14 cellular contexts compared by ENCODE assay signal in the genomic region with DNA sequence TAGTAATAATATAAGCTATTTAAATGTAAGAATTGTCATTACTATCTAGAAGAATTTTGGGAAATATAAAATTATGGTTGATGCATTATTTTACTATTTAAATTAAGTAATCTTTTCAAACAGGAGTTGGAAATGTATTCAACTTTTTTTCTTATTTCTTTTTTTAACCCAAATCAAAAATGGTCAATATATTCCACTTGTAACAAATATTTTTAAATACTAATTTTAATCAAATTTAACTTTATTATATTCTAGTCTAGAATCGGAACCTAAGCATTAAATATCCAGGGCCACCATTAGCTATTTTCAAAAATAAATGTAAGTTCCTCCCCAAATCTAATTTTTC.
"Had no signal": no experiment of that assay in that cellular context is flagged by ENCODE, and none has a peak within 500 bp of the region (broad histone marks: within the 10 kb centered on the region; RNA-seq: fewer than 3 reads in every experiment).

No MANE protein-coding gene starts in this region.

- DNase-seq: activated CD4-positive, CD25-positive, alpha-beta regulatory T cell treated with anti-CD3 and anti-CD28 coated beads, Interleukin-2, amount 50 U/mL, for 72 hours; anterior cingulate cortex; dermis blood vessel endothelial cell; hypothalamus; left colon; midbrain; retina; SW 1271; T-helper 9 cell; thyroid gland had no signal

- H3K9me3 Mint-ChIP-seq: activated naive CD4-positive, alpha-beta T cell treated with anti-CD3 and anti-CD28 coated beads, Interleukin-2, amount 50 U/mL, for 24 hours had no signal

- H3K4me3 Mint-ChIP-seq: activated naive CD4-positive, alpha-beta T cell treated with anti-CD3 and anti-CD28 coated beads, Interleukin-2, amount 50 U/mL, for 24 hours had no signal

- H3K36me3 ChIP-seq: breast epithelium, thyroid gland had no signal

- H3K27ac ChIP-seq: breast epithelium, thyroid gland had no signal

- H3K27me3 Mint-ChIP-seq: activated naive CD4-positive, alpha-beta T cell treated with anti-CD3 and anti-CD28 coated beads, Interleukin-2, amount 50 U/mL, for 24 hours had no signal

- H3K4me3 ChIP-seq: breast epithelium, lung, thyroid gland had no signal

- H3K9me3 ChIP-seq: breast epithelium, thyroid gland had no signal

- H3K36me3 Mint-ChIP-seq: activated naive CD4-positive, alpha-beta T cell treated with anti-CD3 and anti-CD28 coated beads, Interleukin-2, amount 50 U/mL, for 24 hours had no signal

- H3K4me1 ChIP-seq: breast epithelium, thyroid gland had no signal

- H3K27me3 ChIP-seq: breast epithelium, thyroid gland had no signal

- ATAC-seq: esophagus mucosa, left colon had no signal
